ENCODE assay signal across 8 cellular contexts in the genomic region with DNA sequence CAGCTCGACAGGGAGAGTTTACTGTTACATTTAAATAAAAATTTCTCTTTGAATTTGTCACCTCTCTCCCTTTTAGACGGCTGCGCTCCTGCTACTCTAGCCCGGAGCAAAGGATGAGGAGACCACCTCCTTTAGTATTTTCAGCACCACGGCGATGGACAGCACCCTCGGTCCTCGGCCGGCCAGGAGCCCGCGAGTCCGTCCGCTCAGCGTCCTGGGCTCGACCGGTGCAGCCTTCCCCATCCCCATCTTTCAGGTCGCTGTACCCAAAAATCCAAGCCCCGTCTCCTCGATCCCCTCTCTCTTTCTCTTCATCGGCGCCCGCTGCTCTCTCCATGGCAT. TPM values are rescaled to one million over a fixed set of nuclear protein-coding genes. Genes with fewer than 3 reads are reported as not detected.
DNase-seq lines count a peak whose midpoint lies in the region; ATAC-seq and TF ChIP-seq lines count a peak whose summit lies in the region.

No MANE protein-coding gene starts in this region.

- H3K36me3 ChIP-seq in BE2C (no peaks in the 10 kb centered on the region), NT2/D1 (ENCODE audit: insufficient read depth, insufficient read length, low read length) (no peaks in the 10 kb centered on the region), fibroblast of lung (ENCODE audit: control insufficient read depth, insufficient read depth, low read length) (no peaks in the 10 kb centered on the region), neural cell (ENCODE audit: insufficient read depth, low read length) (no peaks in the 10 kb centered on the region)

- no peak for ATAC-seq in HG02571 (IDR thresholded peaks at IDR 0.05; ENCODE audit: unreplicated experiment)
- no peak for ATAC-seq in GM21381 (IDR thresholded peaks at IDR 0.05; ENCODE audit: unreplicated experiment)

- no peak for TF ChIP-seq RAD21 in neural cell (conservative IDR thresholded peaks at IDR 0.05)

- H3K9me3 ChIP-seq in BE2C (no peaks in the 10 kb centered on the region), NT2/D1 (ENCODE audit: insufficient read depth, low read length) (no peaks in the 10 kb centered on the region), fibroblast of lung (ENCODE audit: control insufficient read depth, insufficient read depth, low read depth, low read length) (no peaks in the 10 kb centered on the region), neural cell (ENCODE audit: low read length) (no peaks in the 10 kb centered on the region)

- H2AFZ ChIP-seq in fibroblast of lung (ENCODE audit: low read length) (no peak overlapping the region), neural cell (ENCODE audit: low read depth, low read length) (peak overlapping the region; percentile 51)

- no peaks in the 10 kb centered on the region for H4K20me1 ChIP-seq in fibroblast of lung (ENCODE audit: control insufficient read depth, extremely low read depth, insufficient read depth, low read length)
- H4K20me1 ChIP-seq in neural cell (ENCODE audit: insufficient read depth) = peaks cover 5% of the 10 kb centered on the region

- H3K4me3 ChIP-seq in BE2C (ENCODE audit: low read depth, low read length) (peak overlapping the region; percentile 77), NT2/D1 (ENCODE audit: insufficient read length, low read depth) (peak overlapping the region; percentile 49), fibroblast of lung (replicated peaks in 1 of 4; ENCODE audit: control extremely low read depth in 1 of 4, insufficient read depth in 1 of 4, low read depth in 3 of 4, low read length in 4 of 4) (no peak overlapping the region), neural cell (ENCODE audit: low read length) (peak overlapping the region; percentile 84)

- DNase-seq in BE2C (no peak), NT2/D1 (ENCODE audit: low read depth, low spot score) (peak; percentile 54), fibroblast of lung (ENCODE audit: low read depth in 2 of 2) (peak; percentile 45 to 48), T1000 (lab: John Stamatoyannopoulos, UW) (no peak)
- no peak for DNase-seq in stimulated activated CD4-positive, alpha-beta T cell treated with anti-CD3 and anti-CD28 coated beads, Interleukin-2, amount 100 ng/mL, for 48 hours

- no peaks in the 10 kb centered on the region for H3K27me3 ChIP-seq in BE2C
- peaks cover 90% of the 10 kb centered on the region for H3K27me3 ChIP-seq in NT2/D1 (ENCODE audit: insufficient read depth, insufficient read length)
- peaks cover 25% of the 10 kb centered on the region for H3K27me3 ChIP-seq in fibroblast of lung (ENCODE audit: control insufficient read depth, insufficient read depth, low read length)
- peaks cover 16% of the 10 kb centered on the region for H3K27me3 ChIP-seq in neural cell (ENCODE audit: insufficient read depth, low read depth, low read length)

- H3K4me1 ChIP-seq in BE2C (no peaks in the 10 kb centered on the region), NT2/D1 (ENCODE audit: insufficient read depth, insufficient read length) (no peaks in the 10 kb centered on the region), fibroblast of lung (ENCODE audit: control insufficient read depth, extremely low read depth, insufficient read depth, low read length) (no peaks in the 10 kb centered on the region)

- H3K79me2 ChIP-seq in fibroblast of lung (ENCODE audit: control insufficient read depth, insufficient read depth, low read length) = no peaks in the 10 kb centered on the region
- H3K79me2 ChIP-seq in neural cell (replicated peaks; ENCODE audit: insufficient read depth, low read length) = peaks cover 89% of the 10 kb centered on the region

- H3K9ac ChIP-seq in NT2/D1 (ENCODE audit: insufficient read length, low read depth) = no peak overlapping the region
- H3K9ac ChIP-seq in fibroblast of lung (ENCODE audit: insufficient read depth, low read length) = no peak overlapping the region
- H3K9ac ChIP-seq in neural cell (ENCODE audit: low read length) = peak overlapping the region; percentile 91

- peaks cover 5% of the 10 kb centered on the region for H3F3A ChIP-seq in neural cell (ENCODE audit: insufficient read depth, low read length, poor library complexity, severe bottlenecking)

- H3K9me2 ChIP-seq in neural cell (ENCODE audit: insufficient read depth, low read length) = no peaks in the 10 kb centered on the region

- no peak for TF ChIP-seq EP300 in neural cell (conservative IDR thresholded peaks at IDR 0.05; ENCODE audit: poor library complexity, severe bottlenecking)

- TF ChIP-seq CTCF in BE2C (IDR thresholded peaks at IDR 0.05; ENCODE audit: low read depth, low read length) = no peak
- TF ChIP-seq CTCF in fibroblast of lung (conservative IDR thresholded peaks at IDR 0.05 in 1 of 2, IDR thresholded peaks at IDR 0.05 in 1 of 2; ENCODE audit: low read depth in 1 of 2, low read length in 2 of 2) = no peak
- no peak for TF ChIP-seq CTCF in neural cell (IDR thresholded peaks at IDR 0.05; ENCODE audit: poor library complexity, severe bottlenecking)

- H3K27ac ChIP-seq in fibroblast of lung (ENCODE audit: insufficient read depth, low read length) (no peak overlapping the region), neural cell (ENCODE audit: low read length) (peak overlapping the region; percentile 87)

- H3K4me2 ChIP-seq in fibroblast of lung (ENCODE audit: extremely low read depth, insufficient read depth, low read length) = no peak overlapping the region
- H3K4me2 ChIP-seq in neural cell (ENCODE audit: low read length) = peak overlapping the region; percentile 31

TF ChIP-seq in neural cell, 6 proteins besides CTCF, POLR2A, EP300 and RAD21:
- TF ChIP-seq POLR2AphosphoS5 (IDR thresholded peaks at IDR 0.05) (no peak), TAF1 (IDR thresholded peaks at IDR 0.05; ENCODE audit: low read depth) (no peak)
- TF ChIP-seq, protein P1, sequence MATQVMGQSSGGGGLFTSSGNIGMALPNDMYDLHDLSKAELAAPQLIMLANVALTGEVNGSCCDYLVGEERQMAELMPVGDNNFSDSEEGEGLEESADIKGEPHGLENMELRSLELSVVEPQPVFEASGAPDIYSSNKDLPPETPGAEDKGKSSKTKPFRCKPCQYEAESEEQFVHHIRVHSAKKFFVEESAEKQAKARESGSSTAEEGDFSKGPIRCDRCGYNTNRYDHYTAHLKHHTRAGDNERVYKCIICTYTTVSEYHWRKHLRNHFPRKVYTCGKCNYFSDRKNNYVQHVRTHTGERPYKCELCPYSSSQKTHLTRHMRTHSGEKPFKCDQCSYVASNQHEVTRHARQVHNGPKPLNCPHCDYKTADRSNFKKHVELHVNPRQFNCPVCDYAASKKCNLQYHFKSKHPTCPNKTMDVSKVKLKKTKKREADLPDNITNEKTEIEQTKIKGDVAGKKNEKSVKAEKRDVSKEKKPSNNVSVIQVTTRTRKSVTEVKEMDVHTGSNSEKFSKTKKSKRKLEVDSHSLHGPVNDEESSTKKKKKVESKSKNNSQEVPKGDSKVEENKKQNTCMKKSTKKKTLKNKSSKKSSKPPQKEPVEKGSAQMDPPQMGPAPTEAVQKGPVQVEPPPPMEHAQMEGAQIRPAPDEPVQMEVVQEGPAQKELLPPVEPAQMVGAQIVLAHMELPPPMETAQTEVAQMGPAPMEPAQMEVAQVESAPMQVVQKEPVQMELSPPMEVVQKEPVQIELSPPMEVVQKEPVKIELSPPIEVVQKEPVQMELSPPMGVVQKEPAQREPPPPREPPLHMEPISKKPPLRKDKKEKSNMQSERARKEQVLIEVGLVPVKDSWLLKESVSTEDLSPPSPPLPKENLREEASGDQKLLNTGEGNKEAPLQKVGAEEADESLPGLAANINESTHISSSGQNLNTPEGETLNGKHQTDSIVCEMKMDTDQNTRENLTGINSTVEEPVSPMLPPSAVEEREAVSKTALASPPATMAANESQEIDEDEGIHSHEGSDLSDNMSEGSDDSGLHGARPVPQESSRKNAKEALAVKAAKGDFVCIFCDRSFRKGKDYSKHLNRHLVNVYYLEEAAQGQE (IDR thresholded peaks at IDR 0.05; ENCODE audit: borderline replicate concordance) = peak; percentile 91
TF ChIP-seq in neural cell: peak in this region for 1.

RNA-seq across cellular contexts. Expression of a gene that starts 0.8 kb away (rescaled TPM):
- 29.2 TPM for polyA plus RNA-seq in BE2C (2012; ENCODE audit: insufficient read depth, insufficient read length, low read depth)
- total RNA-seq in fibroblast of lung = 0.17 TPM in 1 of 2 replicates, not detected in the other
- polyA plus RNA-seq in fibroblast of lung = not detected in 2 replicates
- polyA plus RNA-seq in fibroblast of lung (2012) = not detected in 2 replicates
- polyA minus RNA-seq in fibroblast of lung (ENCODE audit: low replicate concordance) = not detected in 2 replicates
- 191 and 206 TPM in 2 replicates for polyA plus RNA-seq in neural cell
- polyA minus RNA-seq in neural cell = 171 and 217 TPM in 2 replicates

Comparison
In these comparisons a context has a peak if more than half of its experiments do, and no peak if none do; other contexts are left out.
1. DNase-seq: peak in NT2/D1 (single experiment) and fibroblast of lung (2 of 2); none in BE2C (single experiment), T1000 (single experiment) and stimulated activated CD4-positive, alpha-beta T cell treated with anti-CD3 and anti-CD28 coated beads, Interleukin-2, amount 100 ng/mL, for 48 hours (0 of 2).
2. H3K4me3 ChIP-seq: peak in BE2C (single experiment), NT2/D1 (single experiment) and neural cell (single experiment); none in fibroblast of lung (0 of 4).
3. RNA of a gene that starts 0.8 kb away (polyA plus RNA-seq): 191 to 206 TPM in neural cell; not detected in fibroblast of lung; every median in the first group is over 100 times any median in the second.